Comparison of ENCODE assay signal across 8 cellular contexts in the genomic region with DNA sequence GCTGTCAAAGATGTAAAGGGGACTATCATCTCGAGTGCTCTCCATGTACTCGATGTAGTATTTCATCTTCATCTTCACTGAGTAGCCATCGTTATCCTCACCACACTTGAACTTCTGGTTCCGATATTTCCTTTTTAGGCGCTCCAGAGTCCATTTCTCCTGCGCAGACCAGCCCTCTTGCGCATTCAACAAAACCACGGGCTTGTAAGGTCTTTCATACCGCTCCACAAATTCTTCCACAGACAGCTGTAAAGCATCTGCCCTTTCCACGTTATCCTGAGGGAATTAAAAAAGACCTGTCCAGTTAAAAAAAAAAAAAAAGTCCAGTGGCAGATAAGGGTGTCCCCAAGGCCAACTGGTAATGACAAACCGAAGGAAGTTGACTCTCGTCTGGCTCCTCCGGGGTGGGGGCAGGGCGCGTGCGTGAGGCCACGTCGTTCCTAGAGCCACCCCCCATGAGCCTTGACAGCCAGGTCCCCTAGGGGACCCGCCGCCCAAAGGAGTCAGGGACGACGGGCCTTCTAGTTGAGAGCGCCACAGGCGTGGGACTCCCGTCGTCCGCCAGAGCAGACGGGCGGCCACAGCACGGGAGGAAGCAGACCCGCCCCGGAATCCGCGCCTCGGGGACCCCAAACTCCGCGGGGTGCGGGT. TPM values are rescaled to one million over a fixed set of nuclear protein-coding genes. Genes with fewer than 3 reads are reported as not detected.
DNase-seq lines count a peak whose midpoint lies in the region; ATAC-seq and TF ChIP-seq lines count a peak whose summit lies in the region.

No MANE protein-coding gene starts in this region.

- peak; percentile 26 for ATAC-seq in GM21717 (IDR thresholded peaks at IDR 0.05; ENCODE audit: unreplicated experiment)

- 4 to 5% methylated on average over 22 to 38 of the region's 38 CpGs for WGBS in lower leg skin, 2 donors

- peak overlapping the region; percentile 99 to 100 for H3K27ac ChIP-seq in coronary artery

- TF ChIP-seq CTCF in coronary artery (IDR thresholded peaks at IDR 0.05) (no peak), lower leg skin (IDR thresholded peaks at IDR 0.05) (no peak)

- DNase-seq in EH (ENCODE audit: low read depth) (peak; percentile 67), Kasumi-1 (lab: John Stamatoyannopoulos, UW) (peak; percentile 67 to 73), coronary artery (ENCODE audit: low spot score) (peak; percentile 91), lower leg skin (ENCODE audit: low spot score in 2 of 2) (peak; percentile 73 to 96), retina (no peak)
- DNase-seq in activated CD4-positive, alpha-beta T cell treated with anti-CD3 and anti-CD28 coated beads for 48 hours, result peak; percentile 85
- DNase-seq in stimulated activated CD8-positive, alpha-beta memory T cell treated with anti-CD3 and anti-CD28 coated beads, Interleukin-12 subunit alpha, Interleukin-12 subunit beta, amount 100 ng/mL, for 1 hour (ENCODE audit: low read depth), result peak; percentile 50

- H3K4me3 ChIP-seq in coronary artery (peak overlapping the region; percentile 95), lower leg skin (ENCODE audit: low read depth, poor library complexity, severe bottlenecking) (peak overlapping the region; percentile 95)

- no peak for TF ChIP-seq POLR2A in lower leg skin (IDR thresholded peaks at IDR 0.05)

- intact Hi-C loops in lower leg skin (cut with DNase I; ENCODE audit: low total_unique reads), result no loop called here

RNA-seq across cellular contexts. Expression of a gene that starts 0.7 kb away (rescaled TPM):
- 10 to 100 TPM; 16.1 to 28.8 (median 21.0) TPM for total RNA-seq in lower leg skin

RNA-seq across cellular contexts. Expression of a gene that starts 0.9 kb away (rescaled TPM):
- total RNA-seq in lower leg skin, result 10 to 100 TPM; 27.4 to 40.9 (median 33.7) TPM

RNA-seq across cellular contexts. Expression of a gene that starts 11.4 kb away (rescaled TPM):
- 100 to 1,000 TPM; 179 to 260 (median 189) TPM for total RNA-seq in lower leg skin

RNA-seq across cellular contexts. Expression of a gene that starts 12.2 kb away (rescaled TPM):
- 10 to 100 TPM; 33.4 to 38.4 (median 33.8) TPM for total RNA-seq in lower leg skin

RNA-seq across cellular contexts. Expression of a gene that starts 14.9 kb away (rescaled TPM):
- 10 to 100 TPM; 31.6 to 97.4 (median 47.1) TPM for total RNA-seq in lower leg skin
